Comparison of ENCODE assay signal across 37 cellular contexts in the genomic region with DNA sequence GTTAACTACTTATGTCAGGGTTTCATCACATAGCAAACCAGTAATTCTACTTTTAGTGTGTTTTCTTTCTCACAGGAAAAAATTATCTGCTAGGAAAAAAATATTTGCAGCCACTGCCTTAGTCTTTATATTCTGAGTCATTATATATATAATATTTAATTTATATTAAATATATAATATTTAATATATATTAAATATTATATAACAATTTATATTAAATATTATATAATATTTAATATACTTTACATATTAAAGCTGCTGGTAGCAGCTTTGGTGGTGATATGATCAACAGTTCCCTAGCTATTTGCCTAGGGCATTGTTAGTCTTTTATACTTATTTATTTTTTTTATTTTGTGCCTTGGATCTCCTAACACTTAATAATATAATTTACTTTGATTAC.
DNase-seq lines count a peak whose midpoint lies in the region; ATAC-seq, FAIRE-seq and TF ChIP-seq lines count a peak whose summit lies in the region.
"Had no signal": no experiment of that assay in that cellular context is flagged by ENCODE, and none has a peak within 500 bp of the region (broad histone marks: within the 10 kb centered on the region; RNA-seq: fewer than 3 reads in every experiment).

No MANE protein-coding gene starts in this region.

- POLR2A ChIA-PET in WTC11 (lab: Charles Lee) = no interaction called here

- DNase-seq in WTC11 (ENCODE audit: low spot score) (no peak), kidney (no peak), pancreas (no peak), left lung (no peak)
- DNase-seq in activated CD4-positive, CD25-positive, alpha-beta regulatory T cell treated with anti-CD3 and anti-CD28 coated beads, Interleukin-2, amount 50 U/mL, for 72 hours = no peak
- DNase-seq: 8988T; ACHN; AML-193; BE2C; C1 segment of cervical spinal cord; Caco-2; Calu3; CD4-positive, alpha-beta memory T cell; CD4-positive, alpha-beta T cell; CD4-positive, CD25-positive, alpha-beta regulatory T cell; CD8-positive, alpha-beta memory T cell; CD8-positive, alpha-beta T cell; COR-L47; DMS 273 treated with DMSO at 0.1 percent for 48 hours; DMS153; DMS53; DMS79; DMS79 treated with DMSO at 0.1 percent for 48 hours; DND-41; EL had no signal

- ATAC-seq in WTC11 (no peak), pancreas (no peak), HG02623 (IDR thresholded peaks at IDR 0.05; ENCODE audit: unreplicated experiment) (no peak), esophagus mucosa (no peak), left lung (no peak)
- ATAC-seq: A549; CD8-positive, alpha-beta T cell had no signal

- no peaks in the 10 kb centered on the region for H3K27me3 ChIP-seq in pancreas
- H3K27me3 ChIP-seq in left lung = no peaks in the 10 kb centered on the region
- H3K27me3 ChIP-seq: BE2C; BLaER1; BLaER1 treated with 17β-estradiol and CSF1 and Interleukin-3, amounts not matched to agents 10 nM and 100 nM had no signal

- H3K4me1 Mint-ChIP-seq in WTC11 = 0 out of 2 replicates have a peak, but pooled peaks cover 3% of the 10 kb centered on the region
- H3K4me1 Mint-ChIP-seq: B cell; CD14-positive monocyte; CD4-positive, alpha-beta memory T cell; CD4-positive, CD25-positive, alpha-beta regulatory T cell; CD8-positive, alpha-beta memory T cell had no signal

- intact Hi-C loops in kidney (cut with DNase I) (no loop called here), pancreas (cut with DNase I) (no loop called here), left lung (cut with DNase I) (no loop called here)

- peaks cover 10% of the 10 kb centered on the region; the same call in 1 of the 2 replicates for H3K9me3 Mint-ChIP-seq in WTC11
- H3K9me3 Mint-ChIP-seq: CD8-positive, alpha-beta T cell had no signal

- no peaks in the 10 kb centered on the region for H3K27me3 Mint-ChIP-seq in WTC11 (ENCODE audit: low read depth)
- H3K27me3 Mint-ChIP-seq: B cell; CD4-positive, alpha-beta memory T cell; CD4-positive, alpha-beta T cell; CD4-positive, CD25-positive, alpha-beta regulatory T cell; CD8-positive, alpha-beta memory T cell had no signal

- H3K27ac Mint-ChIP-seq in WTC11 = no peak overlapping the region
- H3K27ac Mint-ChIP-seq: B cell; CD14-positive monocyte; CD4-positive, alpha-beta memory T cell; CD4-positive, alpha-beta T cell; CD4-positive, CD25-positive, alpha-beta regulatory T cell; CD8-positive, alpha-beta memory T cell; CD8-positive, alpha-beta T cell had no signal

- H3K27ac ChIP-seq in kidney (ENCODE audit: low read depth in 2 of 2, low read length in 2 of 2) (no peak overlapping the region), pancreas (no peak overlapping the region), left lung (no peak overlapping the region)
- H3K27ac ChIP-seq: 22Rv1; A549; BLaER1; BLaER1 treated with 17β-estradiol and CSF1 and Interleukin-3, amounts not matched to agents 10 nM and 100 nM; C4-2B had no signal

- H3K36me3 Mint-ChIP-seq in WTC11 = no peaks in the 10 kb centered on the region
- H3K36me3 Mint-ChIP-seq: CD14-positive monocyte; CD4-positive, alpha-beta memory T cell; CD4-positive, CD25-positive, alpha-beta regulatory T cell; CD8-positive, alpha-beta memory T cell; CD8-positive, alpha-beta T cell had no signal

- TF ChIP-seq CTCF in WTC11 (IDR thresholded peaks at IDR 0.05) (no peak), kidney (IDR thresholded peaks at IDR 0.05; ENCODE audit: borderline replicate concordance, extremely low read depth, insufficient read depth) (no peak), pancreas (IDR thresholded peaks at IDR 0.05) (no peak), left lung (IDR thresholded peaks at IDR 0.05) (no peak)

- H3K4me1 ChIP-seq in kidney (ENCODE audit: control insufficient read depth in 1 of 2, insufficient read depth in 1 of 2, low read depth in 1 of 2, low read length in 2 of 2) (no peaks in the 10 kb centered on the region), pancreas (no peaks in the 10 kb centered on the region), left lung (no peaks in the 10 kb centered on the region)
- H3K4me1 ChIP-seq: A549; BE2C; BLaER1; BLaER1 treated with 17β-estradiol and CSF1 and Interleukin-3, amounts not matched to agents 10 nM and 100 nM; Caco-2 had no signal

- H3K9me3 ChIP-seq in kidney (ENCODE audit: control insufficient read depth in 1 of 2, low read length in 2 of 2) = no peaks in the 10 kb centered on the region
- no peaks in the 10 kb centered on the region for H3K9me3 ChIP-seq in pancreas
- peaks cover 0 to 3% of the 10 kb centered on the region in 2 donors for H3K9me3 ChIP-seq in left lung
- H3K9me3 ChIP-seq: A549, BE2C, BLaER1, Caco-2 had no signal

- H3K36me3 ChIP-seq in kidney (ENCODE audit: control insufficient read depth in 1 of 2, insufficient read depth in 2 of 2, low read length in 2 of 2) (no peaks in the 10 kb centered on the region), pancreas (no peaks in the 10 kb centered on the region), left lung (no peaks in the 10 kb centered on the region)
- H3K36me3 ChIP-seq: BE2C; BLaER1; BLaER1 treated with 17β-estradiol and CSF1 and Interleukin-3, amounts not matched to agents 10 nM and 100 nM had no signal

- no peak overlapping the region for H3K9ac ChIP-seq in kidney (ENCODE audit: low read length in 2 of 2)
- H3K9ac ChIP-seq: BLaER1; BLaER1 treated with 17β-estradiol and CSF1 and Interleukin-3, amounts not matched to agents 10 nM and 100 nM had no signal

- no peak overlapping the region for H3K4me3 ChIP-seq in kidney (ENCODE audit: low read length in 2 of 2)
- no peak overlapping the region for H3K4me3 ChIP-seq in pancreas
- no peak overlapping the region for H3K4me3 ChIP-seq in left lung
- H3K4me3 ChIP-seq: A549; BLaER1; BLaER1 treated with 17β-estradiol and CSF1 and Interleukin-3, amounts not matched to agents 10 nM and 100 nM had no signal

- H3K4me3 Mint-ChIP-seq in WTC11 = no peak overlapping the region
- H3K4me3 Mint-ChIP-seq: B cell; CD14-positive monocyte; CD4-positive, alpha-beta memory T cell; CD4-positive, alpha-beta T cell; CD4-positive, CD25-positive, alpha-beta regulatory T cell; CD8-positive, alpha-beta memory T cell; CD8-positive, alpha-beta T cell had no signal

- CTCF ChIA-PET in WTC11 (lab: Charles Lee) = no interaction called here

- peak; percentile 8 for FAIRE-seq in G401.6 (lab: Jason Lieb, UNC)
- FAIRE-seq in kidney (lab: Jason Lieb, UNC) = peak; percentile 79
- FAIRE-seq in pancreas (lab: Jason Lieb, UNC) = peak; percentile 57
- FAIRE-seq: A204.1, A549, D721Med had no signal

TF ChIP-seq in WTC11, 78 proteins besides CTCF, POLR2A, EP300 and RAD21:
- peak; percentile 95 for TF ChIP-seq HMGA2 (CRISPR knock-in tag; IDR thresholded peaks at IDR 0.05)
- TF ChIP-seq, protein P1, sequence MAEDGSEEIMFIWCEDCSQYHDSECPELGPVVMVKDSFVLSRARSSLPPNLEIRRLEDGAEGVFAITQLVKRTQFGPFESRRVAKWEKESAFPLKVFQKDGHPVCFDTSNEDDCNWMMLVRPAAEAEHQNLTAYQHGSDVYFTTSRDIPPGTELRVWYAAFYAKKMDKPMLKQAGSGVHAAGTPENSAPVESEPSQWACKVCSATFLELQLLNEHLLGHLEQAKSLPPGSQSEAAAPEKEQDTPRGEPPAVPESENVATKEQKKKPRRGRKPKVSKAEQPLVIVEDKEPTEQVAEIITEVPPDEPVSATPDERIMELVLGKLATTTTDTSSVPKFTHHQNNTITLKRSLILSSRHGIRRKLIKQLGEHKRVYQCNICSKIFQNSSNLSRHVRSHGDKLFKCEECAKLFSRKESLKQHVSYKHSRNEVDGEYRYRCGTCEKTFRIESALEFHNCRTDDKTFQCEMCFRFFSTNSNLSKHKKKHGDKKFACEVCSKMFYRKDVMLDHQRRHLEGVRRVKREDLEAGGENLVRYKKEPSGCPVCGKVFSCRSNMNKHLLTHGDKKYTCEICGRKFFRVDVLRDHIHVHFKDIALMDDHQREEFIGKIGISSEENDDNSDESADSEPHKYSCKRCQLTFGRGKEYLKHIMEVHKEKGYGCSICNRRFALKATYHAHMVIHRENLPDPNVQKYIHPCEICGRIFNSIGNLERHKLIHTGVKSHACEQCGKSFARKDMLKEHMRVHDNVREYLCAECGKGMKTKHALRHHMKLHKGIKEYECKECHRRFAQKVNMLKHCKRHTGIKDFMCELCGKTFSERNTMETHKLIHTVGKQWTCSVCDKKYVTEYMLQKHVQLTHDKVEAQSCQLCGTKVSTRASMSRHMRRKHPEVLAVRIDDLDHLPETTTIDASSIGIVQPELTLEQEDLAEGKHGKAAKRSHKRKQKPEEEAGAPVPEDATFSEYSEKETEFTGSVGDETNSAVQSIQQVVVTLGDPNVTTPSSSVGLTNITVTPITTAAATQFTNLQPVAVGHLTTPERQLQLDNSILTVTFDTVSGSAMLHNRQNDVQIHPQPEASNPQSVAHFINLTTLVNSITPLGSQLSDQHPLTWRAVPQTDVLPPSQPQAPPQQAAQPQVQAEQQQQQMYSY (CRISPR knock-in tag; IDR thresholded peaks at IDR 0.05) = no peak
